1 cellular context compared by ENCODE assay signal in genomic region chr6:27157461-27158315, GRCh38.
TF ChIP-seq lines count a peak whose summit lies in the region.

No MANE protein-coding gene starts in this region.

TF ChIP-seq in K562, 482 proteins besides CTCF, POLR2A, EP300 and RAD21 (continued from another document and continues in another):
- TF ChIP-seq BRF1 (IDR thresholded peaks at IDR 0.05; ENCODE audit: borderline replicate concordance, extremely low read depth, insufficient read length): no peak
- TF ChIP-seq ARID3A (IDR thresholded peaks at IDR 0.05; ENCODE audit: borderline replicate concordance, low read depth, low read length): no peak
- TF ChIP-seq SREBF1 (IDR thresholded peaks at IDR 0.05; ENCODE audit: borderline replicate concordance, low read depth, low read length): no peak
- TF ChIP-seq FOXA1 (IDR thresholded peaks at IDR 0.05; ENCODE audit: borderline replicate concordance): no peak
- TF ChIP-seq, protein P1, sequence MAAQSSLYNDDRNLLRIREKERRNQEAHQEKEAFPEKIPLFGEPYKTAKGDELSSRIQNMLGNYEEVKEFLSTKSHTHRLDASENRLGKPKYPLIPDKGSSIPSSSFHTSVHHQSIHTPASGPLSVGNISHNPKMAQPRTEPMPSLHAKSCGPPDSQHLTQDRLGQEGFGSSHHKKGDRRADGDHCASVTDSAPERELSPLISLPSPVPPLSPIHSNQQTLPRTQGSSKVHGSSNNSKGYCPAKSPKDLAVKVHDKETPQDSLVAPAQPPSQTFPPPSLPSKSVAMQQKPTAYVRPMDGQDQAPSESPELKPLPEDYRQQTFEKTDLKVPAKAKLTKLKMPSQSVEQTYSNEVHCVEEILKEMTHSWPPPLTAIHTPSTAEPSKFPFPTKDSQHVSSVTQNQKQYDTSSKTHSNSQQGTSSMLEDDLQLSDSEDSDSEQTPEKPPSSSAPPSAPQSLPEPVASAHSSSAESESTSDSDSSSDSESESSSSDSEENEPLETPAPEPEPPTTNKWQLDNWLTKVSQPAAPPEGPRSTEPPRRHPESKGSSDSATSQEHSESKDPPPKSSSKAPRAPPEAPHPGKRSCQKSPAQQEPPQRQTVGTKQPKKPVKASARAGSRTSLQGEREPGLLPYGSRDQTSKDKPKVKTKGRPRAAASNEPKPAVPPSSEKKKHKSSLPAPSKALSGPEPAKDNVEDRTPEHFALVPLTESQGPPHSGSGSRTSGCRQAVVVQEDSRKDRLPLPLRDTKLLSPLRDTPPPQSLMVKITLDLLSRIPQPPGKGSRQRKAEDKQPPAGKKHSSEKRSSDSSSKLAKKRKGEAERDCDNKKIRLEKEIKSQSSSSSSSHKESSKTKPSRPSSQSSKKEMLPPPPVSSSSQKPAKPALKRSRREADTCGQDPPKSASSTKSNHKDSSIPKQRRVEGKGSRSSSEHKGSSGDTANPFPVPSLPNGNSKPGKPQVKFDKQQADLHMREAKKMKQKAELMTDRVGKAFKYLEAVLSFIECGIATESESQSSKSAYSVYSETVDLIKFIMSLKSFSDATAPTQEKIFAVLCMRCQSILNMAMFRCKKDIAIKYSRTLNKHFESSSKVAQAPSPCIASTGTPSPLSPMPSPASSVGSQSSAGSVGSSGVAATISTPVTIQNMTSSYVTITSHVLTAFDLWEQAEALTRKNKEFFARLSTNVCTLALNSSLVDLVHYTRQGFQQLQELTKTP (IDR thresholded peaks at IDR 0.05; ENCODE audit: low read depth in 1 of 2, partially characterized antibody in 2 of 2): peak; percentile 65 to 81
- TF ChIP-seq HCFC1 (IDR thresholded peaks at IDR 0.05; ENCODE audit: low read depth, low read length): no peak; the same call in 1 of the 2 replicates
- TF ChIP-seq, protein P2, sequence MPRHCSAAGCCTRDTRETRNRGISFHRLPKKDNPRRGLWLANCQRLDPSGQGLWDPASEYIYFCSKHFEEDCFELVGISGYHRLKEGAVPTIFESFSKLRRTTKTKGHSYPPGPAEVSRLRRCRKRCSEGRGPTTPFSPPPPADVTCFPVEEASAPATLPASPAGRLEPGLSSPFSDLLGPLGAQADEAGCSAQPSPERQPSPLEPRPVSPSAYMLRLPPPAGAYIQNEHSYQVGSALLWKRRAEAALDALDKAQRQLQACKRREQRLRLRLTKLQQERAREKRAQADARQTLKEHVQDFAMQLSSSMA (CRISPR knock-in tag; IDR thresholded peaks at IDR 0.05): 0 out of 2 replicates have a peak, but pooled peaks have one; percentile 23
- 0 out of 2 replicates have a peak, but pooled peaks have one; percentile 47 for TF ChIP-seq BRD4 (IDR thresholded peaks at IDR 0.05)
- peak in 1 of 2 experiments; percentile 18 for TF ChIP-seq E2F6 (IDR thresholded peaks at IDR 0.05; ENCODE audit: borderline replicate concordance in 1 of 2, extremely low read depth in 1 of 2, insufficient read depth in 1 of 2, insufficient read length in 1 of 2, low read depth in 1 of 2, low read length in 1 of 2, poor library complexity in 1 of 2, severe bottlenecking in 1 of 2)
- TF ChIP-seq HMBOX1 (IDR thresholded peaks at IDR 0.05): peak; percentile 73; the same call in 1 of the 2 replicates
- no peak for TF ChIP-seq ARHGAP35 (IDR thresholded peaks at IDR 0.05; ENCODE audit: partially characterized antibody)
- peak in 1 of 2 experiments; percentile 73; a peak in 1 of 4 replicates for TF ChIP-seq HDAC1 (IDR thresholded peaks at IDR 0.05)
- no peak for TF ChIP-seq SAFB2 (IDR thresholded peaks at IDR 0.05; ENCODE audit: borderline replicate concordance, low read depth, low read length, severe bottlenecking)
- no peak for TF ChIP-seq SIN3A (IDR thresholded peaks at IDR 0.05; ENCODE audit: borderline replicate concordance in 2 of 2, control insufficient read depth in 1 of 2, low read depth in 2 of 2, low read length in 2 of 2)
- no peak for TF ChIP-seq NR1H2 (CRISPR knock-in tag; IDR thresholded peaks at IDR 0.05)
- peak; percentile 9 to 68; a peak in 2 of 4 replicates for TF ChIP-seq RCOR1 (IDR thresholded peaks at IDR 0.05; ENCODE audit: borderline replicate concordance in 1 of 2, low read depth in 2 of 2, low read length in 2 of 2)
- TF ChIP-seq MAFK (IDR thresholded peaks at IDR 0.05; ENCODE audit: low read length): no peak; the same call in 1 of the 2 replicates
- TF ChIP-seq, protein P3, sequence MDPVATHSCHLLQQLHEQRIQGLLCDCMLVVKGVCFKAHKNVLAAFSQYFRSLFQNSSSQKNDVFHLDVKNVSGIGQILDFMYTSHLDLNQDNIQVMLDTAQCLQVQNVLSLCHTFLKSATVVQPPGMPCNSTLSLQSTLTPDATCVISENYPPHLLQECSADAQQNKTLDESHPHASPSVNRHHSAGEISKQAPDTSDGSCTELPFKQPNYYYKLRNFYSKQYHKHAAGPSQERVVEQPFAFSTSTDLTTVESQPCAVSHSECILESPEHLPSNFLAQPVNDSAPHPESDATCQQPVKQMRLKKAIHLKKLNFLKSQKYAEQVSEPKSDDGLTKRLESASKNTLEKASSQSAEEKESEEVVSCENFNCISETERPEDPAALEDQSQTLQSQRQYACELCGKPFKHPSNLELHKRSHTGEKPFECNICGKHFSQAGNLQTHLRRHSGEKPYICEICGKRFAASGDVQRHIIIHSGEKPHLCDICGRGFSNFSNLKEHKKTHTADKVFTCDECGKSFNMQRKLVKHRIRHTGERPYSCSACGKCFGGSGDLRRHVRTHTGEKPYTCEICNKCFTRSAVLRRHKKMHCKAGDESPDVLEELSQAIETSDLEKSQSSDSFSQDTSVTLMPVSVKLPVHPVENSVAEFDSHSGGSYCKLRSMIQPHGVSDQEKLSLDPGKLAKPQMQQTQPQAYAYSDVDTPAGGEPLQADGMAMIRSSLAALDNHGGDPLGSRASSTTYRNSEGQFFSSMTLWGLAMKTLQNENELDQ (CRISPR knock-in tag; IDR thresholded peaks at IDR 0.05; ENCODE audit: borderline replicate concordance): no peak
- no peak for TF ChIP-seq CEBPG (CRISPR knock-in tag; IDR thresholded peaks at IDR 0.05)
- no peak for TF ChIP-seq CEBPG (tag; conservative IDR thresholded peaks at IDR 0.05 in 1 of 2, IDR thresholded peaks at IDR 0.05 in 1 of 2)
- no peak for TF ChIP-seq ID3 (CRISPR knock-in tag; IDR thresholded peaks at IDR 0.05)
- TF ChIP-seq ID3 (tag; IDR thresholded peaks at IDR 0.05): no peak
- TF ChIP-seq KAT8 (IDR thresholded peaks at IDR 0.05; ENCODE audit: low read depth): no peak
- TF ChIP-seq ZNF197 (CRISPR knock-in tag; IDR thresholded peaks at IDR 0.05; ENCODE audit: low read depth): peak; percentile 85; the same call in 1 of the 2 replicates
- peak; percentile 12; the same call in 1 of the 2 replicates for TF ChIP-seq GATAD2A (IDR thresholded peaks at IDR 0.05)
- TF ChIP-seq RBM15 (IDR thresholded peaks at IDR 0.05; ENCODE audit: insufficient read depth, low read length): no peak
- TF ChIP-seq ZBTB7A (IDR thresholded peaks at IDR 0.05; ENCODE audit: borderline replicate concordance, control insufficient read depth, low read depth, low read length): no peak
- TF ChIP-seq ZC3H4 (CRISPR knock-in tag; IDR thresholded peaks at IDR 0.05; ENCODE audit: borderline replicate concordance): no peak
- TF ChIP-seq ZBTB2 (IDR thresholded peaks at IDR 0.05): peak; percentile 58
- peak; percentile 97 for TF ChIP-seq NBN (IDR thresholded peaks at IDR 0.05; ENCODE audit: low read depth)
- TF ChIP-seq ZNF668 (CRISPR knock-in tag; IDR thresholded peaks at IDR 0.05): 0 out of 2 replicates have a peak, but pooled peaks have one; percentile 15
- TF ChIP-seq CTBP1 (IDR thresholded peaks at IDR 0.05; ENCODE audit: borderline replicate concordance): peak; percentile 81
- TF ChIP-seq HMG20B (CRISPR knock-in tag; IDR thresholded peaks at IDR 0.05): no peak
- no peak for TF ChIP-seq ZNF76 (CRISPR knock-in tag; IDR thresholded peaks at IDR 0.05; ENCODE audit: borderline replicate concordance)
- peak in 1 of 3 experiments; percentile 57 for TF ChIP-seq YY1 (IDR thresholded peaks at IDR 0.05; ENCODE audit: borderline replicate concordance in 1 of 3, control insufficient read depth in 1 of 3, extremely low read depth in 1 of 3, insufficient read depth in 3 of 3, insufficient read length in 1 of 3, insufficient replicate concordance in 2 of 3, low read depth in 1 of 3, low read length in 2 of 3)
- TF ChIP-seq, protein P4, sequence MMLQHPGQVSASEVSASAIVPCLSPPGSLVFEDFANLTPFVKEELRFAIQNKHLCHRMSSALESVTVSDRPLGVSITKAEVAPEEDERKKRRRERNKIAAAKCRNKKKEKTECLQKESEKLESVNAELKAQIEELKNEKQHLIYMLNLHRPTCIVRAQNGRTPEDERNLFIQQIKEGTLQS (IDR thresholded peaks at IDR 0.05): no peak
- TF ChIP-seq, protein P4 (CRISPR knock-in tag; conservative IDR thresholded peaks at IDR 0.05): peak; percentile 81; the same call in 1 of the 2 replicates
- no peak for TF ChIP-seq RUNX1 (IDR thresholded peaks at IDR 0.05; ENCODE audit: low read depth)
- TF ChIP-seq, protein P5, sequence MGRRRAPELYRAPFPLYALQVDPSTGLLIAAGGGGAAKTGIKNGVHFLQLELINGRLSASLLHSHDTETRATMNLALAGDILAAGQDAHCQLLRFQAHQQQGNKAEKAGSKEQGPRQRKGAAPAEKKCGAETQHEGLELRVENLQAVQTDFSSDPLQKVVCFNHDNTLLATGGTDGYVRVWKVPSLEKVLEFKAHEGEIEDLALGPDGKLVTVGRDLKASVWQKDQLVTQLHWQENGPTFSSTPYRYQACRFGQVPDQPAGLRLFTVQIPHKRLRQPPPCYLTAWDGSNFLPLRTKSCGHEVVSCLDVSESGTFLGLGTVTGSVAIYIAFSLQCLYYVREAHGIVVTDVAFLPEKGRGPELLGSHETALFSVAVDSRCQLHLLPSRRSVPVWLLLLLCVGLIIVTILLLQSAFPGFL (CRISPR knock-in tag; IDR thresholded peaks at IDR 0.05): peak; percentile 65; the same call in 1 of the 2 replicates
- TF ChIP-seq EGR1 (conservative IDR thresholded peaks at IDR 0.05): peak; percentile 73
